In the genomic region with DNA sequence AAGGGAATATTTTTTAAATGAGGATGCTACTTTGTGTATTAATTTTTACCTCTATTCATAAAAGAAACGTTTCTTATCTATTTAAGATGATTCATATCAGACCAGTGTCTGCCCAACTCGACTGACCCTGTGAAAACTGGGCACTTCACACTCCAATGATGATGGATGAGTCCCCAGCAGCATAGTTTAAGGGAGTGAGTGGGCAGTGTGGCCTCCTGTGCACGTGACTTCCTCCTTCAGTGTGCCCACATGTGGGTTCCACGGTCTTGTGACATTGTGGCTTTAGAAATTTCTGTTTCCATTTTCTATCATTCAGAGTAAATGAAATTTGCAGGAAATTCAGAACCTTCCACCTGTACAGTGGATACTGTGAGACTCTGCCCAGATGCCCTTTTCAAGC, we compare ENCODE assay signal across 21 cellular contexts. TPM values are rescaled to one million over a fixed set of nuclear protein-coding genes. Genes with fewer than 3 reads are reported as not detected.
DNase-seq lines count a peak whose midpoint lies in the region; ATAC-seq lines count a peak whose summit lies in the region.
"Had no signal": no experiment of that assay in that cellular context is flagged by ENCODE, and none has a peak within 500 bp of the region (broad histone marks: within the 10 kb centered on the region; RNA-seq: fewer than 3 reads in every experiment).

No MANE protein-coding gene starts in this region.

- no peaks in the 10 kb centered on the region for H3K4me1 ChIP-seq in naive thymus-derived CD4-positive, alpha-beta T cell (ENCODE audit: control insufficient read depth in 2 of 2, insufficient read depth in 2 of 2, low read length in 2 of 2)
- H3K4me1 ChIP-seq: adrenal gland, neural progenitor cell, SJCRH30 had no signal

- peaks cover 0 to 2% (median 0%) of the 10 kb centered on the region in 5 donors for H3K36me3 Mint-ChIP-seq in naive thymus-derived CD4-positive, alpha-beta T cell
- H3K36me3 Mint-ChIP-seq: neural progenitor cell had no signal

- peak; percentile 64 for ATAC-seq in naive thymus-derived CD4-positive, alpha-beta T cell
- ATAC-seq: activated T-helper 17 cell treated with anti-CD3 and anti-CD28 coated beads, Interleukin-2, amount 50 U/mL, for 72 hours; effector memory CD8-positive, alpha-beta T cell; GM23338 had no signal

- intact Hi-C loops in naive thymus-derived CD4-positive, alpha-beta T cell (cut with micrococcal nuclease), result no loop called here

- DNase-seq in CD1c-positive myeloid dendritic cell (ENCODE audit: extremely low spot score), result peak; percentile 88
- peak; percentile 38 for DNase-seq in RPMI7951 (ENCODE audit: low read depth)
- DNase-seq in naive thymus-derived CD4-positive, alpha-beta T cell, result no peak
- DNase-seq in ACHN, result no peak
- DNase-seq in globus pallidus (ENCODE audit: low spot score), result no peak
- no peak for DNase-seq in NCI-H128 (lab: John Stamatoyannopoulos, UW; ENCODE audit: unreplicated experiment)
- no peak for DNase-seq in iPS-NIHi7 (ENCODE audit: extremely low spot score)
- DNase-seq: activated CD4-positive, alpha-beta T cell treated with anti-CD3 and anti-CD28 coated beads, Interleukin-2, amount 50 U/mL, for 1 hour; adrenal gland; central memory CD4-positive, alpha-beta T cell; effector memory CD8-positive, alpha-beta T cell; mesenchymal stem cell; NCI-H1048; SJCRH30 had no signal

- H3K9me3 Mint-ChIP-seq in naive thymus-derived CD4-positive, alpha-beta T cell, result no peaks in the 10 kb centered on the region
- H3K9me3 Mint-ChIP-seq: activated T-helper 17 cell treated with anti-CD3 and anti-CD28 coated beads, Interleukin-2, amount 50 U/mL, for 72 hours; effector memory CD8-positive, alpha-beta T cell; GM23338; neural progenitor cell had no signal

- POLR2A ChIA-PET in naive thymus-derived CD4-positive, alpha-beta T cell (lab: Charles Lee), result no interaction called here

- peaks cover 0 to 11% (median 0%) of the 10 kb centered on the region in 7 donors for H3K4me1 Mint-ChIP-seq in naive thymus-derived CD4-positive, alpha-beta T cell
- H3K4me1 Mint-ChIP-seq: activated T-helper 17 cell treated with anti-CD3 and anti-CD28 coated beads, Interleukin-2, amount 50 U/mL, for 72 hours had no signal

- H3K27ac ChIP-seq in KOPT-K1 (ENCODE audit: low read depth, low read length, poor library complexity, severe bottlenecking), result peak overlapping the region; percentile 1
- H3K27ac ChIP-seq in naive thymus-derived CD4-positive, alpha-beta T cell (ENCODE audit: low read depth, low read length), result no peak overlapping the region
- H3K27ac ChIP-seq: adrenal gland, neural progenitor cell, SJCRH30 had no signal

- CTCF ChIA-PET in naive thymus-derived CD4-positive, alpha-beta T cell (lab: Charles Lee), result no interaction called here

- H3K27me3 Mint-ChIP-seq in naive thymus-derived CD4-positive, alpha-beta T cell, result peaks cover 0 to 16% (median 0%) of the 10 kb centered on the region in 5 donors
- H3K27me3 Mint-ChIP-seq: effector memory CD8-positive, alpha-beta T cell had no signal

- H3K4me3 Mint-ChIP-seq in naive thymus-derived CD4-positive, alpha-beta T cell, result no peak overlapping the region
- H3K4me3 Mint-ChIP-seq: activated T-helper 17 cell treated with anti-CD3 and anti-CD28 coated beads, Interleukin-2, amount 50 U/mL, for 72 hours; effector memory CD8-positive, alpha-beta T cell; GM23338; neural progenitor cell had no signal

- no peak overlapping the region for H3K27ac Mint-ChIP-seq in naive thymus-derived CD4-positive, alpha-beta T cell
- H3K27ac Mint-ChIP-seq: activated T-helper 17 cell treated with anti-CD3 and anti-CD28 coated beads, Interleukin-2, amount 50 U/mL, for 72 hours; GM23338; neural progenitor cell had no signal

- in situ Hi-C loops in ACHN (cut with HindIII; ENCODE audit: low pct_ligation_motif_present, low pct_unique_long_range_greater_than_20kb, low sequenced_read_pairs), result no loop called here

- no peaks in the 10 kb centered on the region for H3K9me3 ChIP-seq in KOPT-K1 (ENCODE audit: insufficient read depth, low read length, poor library complexity, severe bottlenecking)
- no peaks in the 10 kb centered on the region for H3K9me3 ChIP-seq in naive thymus-derived CD4-positive, alpha-beta T cell (ENCODE audit: control insufficient read depth in 2 of 3, low read length in 3 of 3)
- H3K9me3 ChIP-seq: adrenal gland, SJCRH30 had no signal

- H3K4me3 ChIP-seq in naive thymus-derived CD4-positive, alpha-beta T cell (ENCODE audit: low read length), result no peak overlapping the region
- H3K4me3 ChIP-seq: adrenal gland, GM23338, neural progenitor cell, SJCRH30 had no signal

- H3K36me3 ChIP-seq in KOPT-K1 (ENCODE audit: insufficient read depth, low read length), result no peaks in the 10 kb centered on the region
- H3K36me3 ChIP-seq in naive thymus-derived CD4-positive, alpha-beta T cell (ENCODE audit: control insufficient read depth in 2 of 3, insufficient read depth in 3 of 3, low read length in 3 of 3), result no peaks in the 10 kb centered on the region
- H3K36me3 ChIP-seq: adrenal gland, neural progenitor cell, SJCRH30 had no signal

- no peaks in the 10 kb centered on the region for H3K27me3 ChIP-seq in naive thymus-derived CD4-positive, alpha-beta T cell (ENCODE audit: control insufficient read depth in 2 of 2, insufficient read depth in 2 of 2, low read length in 2 of 2)
- H3K27me3 ChIP-seq: neural progenitor cell, SJCRH30 had no signal

RNA-seq across cellular contexts. Expression of gene CCRL2, which starts 10.9 kb away (rescaled TPM):
- total RNA-seq in RPMI7951 (2014; rRNA removed; shearing (Covaris generic)), result 2.8 and 6.1 TPM in 2 replicates
- total RNA-seq in naive thymus-derived CD4-positive, alpha-beta T cell, result 10 to 100 TPM in 1 of 5 experiments, 1 to 10 TPM in 2, under 1 TPM in 2; 0.35 to 20.5 (median 5.0) TPM
- 1 to 10 TPM in 1 of 2 donors, under 1 TPM in 1; 0.34 to 1.3 TPM for polyA plus RNA-seq in naive thymus-derived CD4-positive, alpha-beta T cell
- total RNA-seq: GM23338, renal cortical epithelial cell, SJCRH30 had no signal
- polyA plus RNA-seq: BJ, GM23338 had no signal

RNA-seq across cellular contexts. Expression of gene CCR5, which starts 25.4 kb away (rescaled TPM):
- not detected in 2 replicates for total RNA-seq in RPMI7951 (2014; rRNA removed; shearing (Covaris generic))
- total RNA-seq in naive thymus-derived CD4-positive, alpha-beta T cell, result 10 to 100 TPM in 1 of 5 experiments, 1 to 10 TPM in 1, under 1 TPM in 3; 0.66 to 22.5 (median 0.95) TPM
- polyA plus RNA-seq in naive thymus-derived CD4-positive, alpha-beta T cell, result not detected
- total RNA-seq: GM23338, HT1080, renal cortical epithelial cell, SJCRH30 had no signal
- polyA plus RNA-seq: BJ, GM23338 had no signal

RNA-seq across cellular contexts. Expression of gene CCR2, which starts 42.2 kb away (rescaled TPM):
- not detected in 2 replicates for total RNA-seq in RPMI7951 (2014; rRNA removed; shearing (Covaris generic))
- total RNA-seq in naive thymus-derived CD4-positive, alpha-beta T cell, result 10 to 100 TPM in 2 of 5 experiments, 1 to 10 TPM in 1, under 1 TPM in 2; 0.41 to 34.9 (median 2.0) TPM
- under 1 TPM in 1 of 2 donors, not detected in 1; 0.13 TPM for polyA plus RNA-seq in naive thymus-derived CD4-positive, alpha-beta T cell
- total RNA-seq: GM23338, HT1080, renal cortical epithelial cell, SJCRH30 had no signal
- polyA plus RNA-seq: BJ, GM23338 had no signal

Comparison
In these comparisons a context has a peak if more than half of its experiments do, and no peak if none do; other contexts are left out.
1. DNase-seq: peak in CD1c-positive myeloid dendritic cell (single experiment) and RPMI7951 (single experiment); none in naive thymus-derived CD4-positive, alpha-beta T cell (0 of 9), ACHN (single experiment), globus pallidus (single experiment), NCI-H128 (single experiment) and iPS-NIHi7 (single experiment).